Comparison of ENCODE assay signal across 14 cellular contexts in genomic region chrX:18793601-18794089, GRCh38.
DNase-seq lines count a peak whose midpoint lies in the region; TF ChIP-seq lines count a peak whose summit lies in the region.
"Had no signal": no experiment of that assay in that cellular context is flagged by ENCODE, and none has a peak within 500 bp of the region (broad histone marks: within the 10 kb centered on the region; RNA-seq: fewer than 3 reads in every experiment).

No MANE protein-coding gene starts in this region.

- peak; percentile 44 for TF ChIP-seq CTCF in endodermal cell (conservative IDR thresholded peaks at IDR 0.05)

- H3K4me3 ChIP-seq in endodermal cell (ENCODE audit: low read length) (no peak overlapping the region), trophoblast cell (ENCODE audit: low read depth, low read length) (no peak overlapping the region)
- H3K4me3 ChIP-seq: GM12878, sigmoid colon had no signal

- peak overlapping the region; percentile 79 for H2BK120ac ChIP-seq in trophoblast cell (ENCODE audit: insufficient read depth, low read length, poor library complexity)

- no peak overlapping the region for H3K18ac ChIP-seq in trophoblast cell (ENCODE audit: low read length)

- H3K27ac ChIP-seq in endodermal cell (ENCODE audit: low read depth, low read length) = no peak overlapping the region
- H3K27ac ChIP-seq in trophoblast cell (ENCODE audit: low read depth, low read length) = peak overlapping the region; percentile 57
- H3K27ac ChIP-seq: KMS-11, sigmoid colon had no signal

- peak overlapping the region; percentile 25 for H3K14ac ChIP-seq in trophoblast cell (ENCODE audit: low read length)

- H3K4me3 Mint-ChIP-seq in endodermal cell = no peak overlapping the region
- H3K4me3 Mint-ChIP-seq: T-cell had no signal

- H3K27me3 Mint-ChIP-seq in endodermal cell (ENCODE audit: insufficient read depth) = peaks cover 5% of the 10 kb centered on the region

- H3K79me2 ChIP-seq in trophoblast cell (ENCODE audit: control insufficient read depth, insufficient read depth, low read length, poor library complexity) = no peaks in the 10 kb centered on the region

- H2BK12ac ChIP-seq in trophoblast cell (ENCODE audit: low read length) = no peak overlapping the region

- peaks cover 7% of the 10 kb centered on the region for H3K79me1 ChIP-seq in trophoblast cell (ENCODE audit: low read length)

- peaks cover 46% of the 10 kb centered on the region for H3K9me3 Mint-ChIP-seq in endodermal cell
- H3K9me3 Mint-ChIP-seq: T-cell had no signal

- H3K4me1 ChIP-seq in endodermal cell (ENCODE audit: control insufficient read depth, insufficient read depth, low read length) (no peaks in the 10 kb centered on the region), trophoblast cell (ENCODE audit: control insufficient read depth in 1 of 2, insufficient read depth in 2 of 2, low read length in 2 of 2) (peaks cover 3 to 4% of the 10 kb centered on the region in 2 experiments)
- H3K4me1 ChIP-seq: sigmoid colon had no signal

- no peak overlapping the region for H3K23ac ChIP-seq in trophoblast cell (ENCODE audit: low read length)

- H2BK5ac ChIP-seq in trophoblast cell (ENCODE audit: low read depth, low read length, poor library complexity) = peak overlapping the region; percentile 89

- no peak overlapping the region for H3K4ac ChIP-seq in trophoblast cell (ENCODE audit: low read depth, low read length)

- no peaks in the 10 kb centered on the region for H3K36me3 Mint-ChIP-seq in endodermal cell (ENCODE audit: low read depth)
- H3K36me3 Mint-ChIP-seq: T-cell had no signal

- peak; percentile 64 for DNase-seq in DMS53 (lab: John Stamatoyannopoulos, UW)
- DNase-seq in DMS53 treated with DMSO at 0.1 percent for 48 hours (lab: John Stamatoyannopoulos, UW; ENCODE audit: unreplicated experiment) = no peak
- peak; percentile 88 for DNase-seq in NCI-H69 (lab: John Stamatoyannopoulos, UW)
- DNase-seq in endodermal cell = peak; percentile 46
- no peak for DNase-seq in trophoblast cell
- no peak for DNase-seq in NCI-H526 treated with DMSO at 0.1 percent for 48 hours (lab: John Stamatoyannopoulos, UW)
- DNase-seq in NCI-H226 = no peak
- DNase-seq in stimulated activated naive CD4-positive, alpha-beta T cell treated with Interleukin-2 at 50 U/mL for 16 hours (lab: John Stamatoyannopoulos, UW) = no peak
- DNase-seq: activated CD4-positive, alpha-beta T cell treated with anti-CD3 and anti-CD28 coated beads, Interleukin-2, amount 50 U/mL, for 4 hours; NCI-H774; sigmoid colon; T-cell had no signal

- WGBS in endodermal cell (ENCODE audit: insufficient coverage in 1 of 2, insufficient read length in 1 of 2), 2 experiments = 21 to 25% methylated on average over 2 of the region's 7 CpGs
- no CpG with 5 or more reads among the region's 7 CpGs for WGBS in trophoblast cell (ENCODE audit: extremely low coverage, insufficient coverage, insufficient read length)

- H4K8ac ChIP-seq in trophoblast cell (ENCODE audit: low read depth, low read length) = no peak overlapping the region

- H2AK5ac ChIP-seq in trophoblast cell (ENCODE audit: low read length) = no peak overlapping the region

- H3K9me3 ChIP-seq in endodermal cell (ENCODE audit: control insufficient read depth, low read length) (no peaks in the 10 kb centered on the region), trophoblast cell (ENCODE audit: insufficient read depth, low read depth, low read length) (no peaks in the 10 kb centered on the region)
- H3K9me3 ChIP-seq: sigmoid colon had no signal

- H3K4me1 Mint-ChIP-seq in endodermal cell = peaks cover 10% of the 10 kb centered on the region
- H3K4me1 Mint-ChIP-seq: T-cell had no signal

- H3K36me3 ChIP-seq in endodermal cell (ENCODE audit: control insufficient read depth, insufficient read depth, low read length) (no peaks in the 10 kb centered on the region), trophoblast cell (ENCODE audit: control insufficient read depth in 1 of 2, insufficient read depth in 2 of 2, low read length in 2 of 2) (no peaks in the 10 kb centered on the region)
- H3K36me3 ChIP-seq: sigmoid colon had no signal

- no peak overlapping the region for H3K4me2 ChIP-seq in trophoblast cell (ENCODE audit: low read length)
- H3K4me2 ChIP-seq: KMS-11 had no signal

- no peak overlapping the region for H2AFZ ChIP-seq in trophoblast cell (ENCODE audit: insufficient read depth, low read length, poor library complexity)

- H4K91ac ChIP-seq in trophoblast cell (ENCODE audit: low read depth, low read length) = peak overlapping the region; percentile 73

- no peak overlapping the region for H3K9ac ChIP-seq in endodermal cell (ENCODE audit: extremely low read depth, low read length, poor library complexity, severe bottlenecking)
- no peak overlapping the region for H3K9ac ChIP-seq in trophoblast cell (ENCODE audit: low read length)
- H3K9ac ChIP-seq: KMS-11 had no signal

- H3K27me3 ChIP-seq in endodermal cell (ENCODE audit: control insufficient read depth, insufficient read depth, low read length, poor library complexity, severe bottlenecking) (no peaks in the 10 kb centered on the region), trophoblast cell (ENCODE audit: insufficient read depth, low read length) (no peaks in the 10 kb centered on the region)
- H3K27me3 ChIP-seq: sigmoid colon had no signal

- H4K12ac ChIP-seq in trophoblast cell (ENCODE audit: low read depth, low read length) = peak overlapping the region; percentile 51

- H3K27ac Mint-ChIP-seq in endodermal cell = peak overlapping the region; percentile 83
- H3K27ac Mint-ChIP-seq: T-cell had no signal

Comparison
In these comparisons a context has a peak if more than half of its experiments do, and no peak if none do; other contexts are left out.
1. DNase-seq: peak in DMS53 (single experiment), NCI-H69 (single experiment) and endodermal cell (single experiment); none in DMS53 treated with DMSO at 0.1 percent for 48 hours (single experiment), trophoblast cell (0 of 2), NCI-H526 treated with DMSO at 0.1 percent for 48 hours (single experiment), NCI-H226 (single experiment) and stimulated activated naive CD4-positive, alpha-beta T cell treated with Interleukin-2 at 50 U/mL for 16 hours (single experiment).